1 cellular context compared by ENCODE assay signal in genomic region chrX:40755291-40756249, GRCh38.
TF ChIP-seq lines count a peak whose summit lies in the region.

No MANE protein-coding gene starts in this region.

TF ChIP-seq in GM23338, 12 proteins besides CTCF, POLR2A, EP300 and RAD21 (continued from another document):
- no peak for TF ChIP-seq ZNF462 (CRISPR knock-in tag; IDR thresholded peaks at IDR 0.05)
- TF ChIP-seq, protein P1, sequence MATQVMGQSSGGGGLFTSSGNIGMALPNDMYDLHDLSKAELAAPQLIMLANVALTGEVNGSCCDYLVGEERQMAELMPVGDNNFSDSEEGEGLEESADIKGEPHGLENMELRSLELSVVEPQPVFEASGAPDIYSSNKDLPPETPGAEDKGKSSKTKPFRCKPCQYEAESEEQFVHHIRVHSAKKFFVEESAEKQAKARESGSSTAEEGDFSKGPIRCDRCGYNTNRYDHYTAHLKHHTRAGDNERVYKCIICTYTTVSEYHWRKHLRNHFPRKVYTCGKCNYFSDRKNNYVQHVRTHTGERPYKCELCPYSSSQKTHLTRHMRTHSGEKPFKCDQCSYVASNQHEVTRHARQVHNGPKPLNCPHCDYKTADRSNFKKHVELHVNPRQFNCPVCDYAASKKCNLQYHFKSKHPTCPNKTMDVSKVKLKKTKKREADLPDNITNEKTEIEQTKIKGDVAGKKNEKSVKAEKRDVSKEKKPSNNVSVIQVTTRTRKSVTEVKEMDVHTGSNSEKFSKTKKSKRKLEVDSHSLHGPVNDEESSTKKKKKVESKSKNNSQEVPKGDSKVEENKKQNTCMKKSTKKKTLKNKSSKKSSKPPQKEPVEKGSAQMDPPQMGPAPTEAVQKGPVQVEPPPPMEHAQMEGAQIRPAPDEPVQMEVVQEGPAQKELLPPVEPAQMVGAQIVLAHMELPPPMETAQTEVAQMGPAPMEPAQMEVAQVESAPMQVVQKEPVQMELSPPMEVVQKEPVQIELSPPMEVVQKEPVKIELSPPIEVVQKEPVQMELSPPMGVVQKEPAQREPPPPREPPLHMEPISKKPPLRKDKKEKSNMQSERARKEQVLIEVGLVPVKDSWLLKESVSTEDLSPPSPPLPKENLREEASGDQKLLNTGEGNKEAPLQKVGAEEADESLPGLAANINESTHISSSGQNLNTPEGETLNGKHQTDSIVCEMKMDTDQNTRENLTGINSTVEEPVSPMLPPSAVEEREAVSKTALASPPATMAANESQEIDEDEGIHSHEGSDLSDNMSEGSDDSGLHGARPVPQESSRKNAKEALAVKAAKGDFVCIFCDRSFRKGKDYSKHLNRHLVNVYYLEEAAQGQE (IDR thresholded peaks at IDR 0.05; ENCODE audit: unreplicated experiment) = no peak
